1 cellular context compared by ENCODE assay signal in the genomic region with DNA sequence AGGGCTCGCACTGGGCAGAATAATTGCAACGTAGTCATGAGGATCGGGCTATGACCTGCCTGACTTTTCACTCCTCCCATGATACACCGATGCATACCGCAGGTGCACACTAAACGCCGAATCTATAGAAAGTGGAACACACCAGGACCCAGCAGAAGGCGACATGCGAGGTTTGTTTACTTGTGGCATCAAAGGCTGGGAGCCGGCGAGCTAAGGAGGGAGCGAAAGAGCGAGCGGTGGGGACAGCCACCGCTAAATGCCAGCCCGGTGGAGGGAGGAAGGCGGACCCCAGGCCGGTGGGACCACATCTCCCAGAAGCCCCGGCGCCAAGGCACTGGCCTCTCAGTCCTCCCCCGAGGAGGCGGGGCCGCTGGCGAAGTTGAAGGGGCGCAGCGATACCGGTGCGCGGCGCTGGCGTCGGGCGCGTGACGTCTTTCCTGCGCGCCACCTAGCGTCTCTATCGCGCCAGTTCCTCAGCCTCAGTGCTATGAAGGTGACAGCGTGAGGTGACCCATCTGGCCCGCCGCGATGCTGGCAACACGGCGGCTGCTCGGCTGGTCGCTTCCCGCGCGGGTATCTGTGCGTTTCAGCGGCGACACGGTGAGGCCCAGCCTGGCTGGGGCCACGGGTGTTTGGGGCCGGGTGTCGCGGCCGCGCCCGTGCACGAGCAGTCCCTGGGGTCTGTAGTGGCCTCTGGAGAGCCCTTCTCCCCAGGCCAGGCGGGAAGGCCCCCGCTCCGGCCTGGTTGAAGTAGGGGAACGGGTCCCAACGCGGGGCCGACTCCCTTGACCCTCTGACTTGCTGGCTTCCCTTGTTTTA.
TF ChIP-seq lines count a peak whose summit lies in the region.

A gene (plus strand): TSS at position 460 of the 819 bp plus-strand sequence. CDS start 69 bp downstream, at position 529.

TF ChIP-seq in WTC11, 78 proteins besides CTCF, POLR2A, EP300 and RAD21 (continued from another document):
- TF ChIP-seq, protein P1, sequence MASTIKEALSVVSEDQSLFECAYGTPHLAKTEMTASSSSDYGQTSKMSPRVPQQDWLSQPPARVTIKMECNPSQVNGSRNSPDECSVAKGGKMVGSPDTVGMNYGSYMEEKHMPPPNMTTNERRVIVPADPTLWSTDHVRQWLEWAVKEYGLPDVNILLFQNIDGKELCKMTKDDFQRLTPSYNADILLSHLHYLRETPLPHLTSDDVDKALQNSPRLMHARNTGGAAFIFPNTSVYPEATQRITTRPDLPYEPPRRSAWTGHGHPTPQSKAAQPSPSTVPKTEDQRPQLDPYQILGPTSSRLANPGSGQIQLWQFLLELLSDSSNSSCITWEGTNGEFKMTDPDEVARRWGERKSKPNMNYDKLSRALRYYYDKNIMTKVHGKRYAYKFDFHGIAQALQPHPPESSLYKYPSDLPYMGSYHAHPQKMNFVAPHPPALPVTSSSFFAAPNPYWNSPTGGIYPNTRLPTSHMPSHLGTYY (CRISPR knock-in tag; IDR thresholded peaks at IDR 0.05) = no peak
